23 cellular contexts compared by ENCODE assay signal in genomic region chr4:40294339-40294738, GRCh38. TPM values are rescaled to one million over a fixed set of nuclear protein-coding genes. Genes with fewer than 3 reads are reported as not detected.
DNase-seq lines count a peak whose midpoint lies in the region; FAIRE-seq and TF ChIP-seq lines count a peak whose summit lies in the region.
"Had no signal": no experiment of that assay in that cellular context is flagged by ENCODE, and none has a peak within 500 bp of the region (broad histone marks: within the 10 kb centered on the region; RNA-seq: fewer than 3 reads in every experiment).

No MANE protein-coding gene starts in this region.

- no peaks in the 10 kb centered on the region for H3K27me3 ChIP-seq in small intestine (ENCODE audit: control insufficient read depth in 2 of 2, insufficient read depth in 2 of 2, low read length in 2 of 2)
- H3K27me3 ChIP-seq in testis, result no peaks in the 10 kb centered on the region
- H3K27me3 ChIP-seq: BE2C, BLaER1 had no signal

- peak; percentile 49 for FAIRE-seq in small intestine (lab: Jason Lieb, UNC)
- FAIRE-seq: A549, D721Med, G401.6, GM12878, GM12892, GM18507 had no signal

- no peak for TF ChIP-seq POLR2A in testis (IDR thresholded peaks at IDR 0.05)

- no peaks in the 10 kb centered on the region for H3K36me3 ChIP-seq in HEK293 (ENCODE audit: control insufficient read depth in 2 of 2, insufficient read depth in 1 of 2, low read length in 2 of 2)
- H3K36me3 ChIP-seq in small intestine (ENCODE audit: control insufficient read depth in 2 of 2, insufficient read depth in 2 of 2, low read length in 2 of 2), result no peaks in the 10 kb centered on the region
- no peaks in the 10 kb centered on the region for H3K36me3 ChIP-seq in testis (ENCODE audit: low read depth, missing control alignments)
- H3K36me3 ChIP-seq: BE2C, BLaER1 had no signal

- H3K4me1 ChIP-seq in HEK293 (ENCODE audit: control insufficient read depth, insufficient read depth, low read length) (no peaks in the 10 kb centered on the region), small intestine (ENCODE audit: control insufficient read depth in 2 of 2, insufficient read depth in 1 of 2, low read depth in 1 of 2, low read length in 1 of 2) (no peaks in the 10 kb centered on the region), testis (no peaks in the 10 kb centered on the region)
- H3K4me1 ChIP-seq: BE2C had no signal

- POLR2A ChIA-PET in HEK293 (lab: Yijun Ruan, JAX), result no interaction called here

- DNase-seq in activated effector memory CD4-positive, alpha-beta T cell treated with anti-CD3 and anti-CD28 coated beads, Interleukin-2, amount 50 U/mL, for 16 hours, result peak; percentile 19
- no peak for DNase-seq in activated effector memory CD4-positive, alpha-beta T cell treated with Interleukin-2 at 50 U/mL for 16 hours
- no peak for DNase-seq in small intestine
- DNase-seq in GM03348 (ENCODE audit: low spot score), result no peak
- no peak for DNase-seq in testis
- DNase-seq: AML-193; BE2C; C1 segment of cervical spinal cord; Caco-2; Calu3; CD4-positive, alpha-beta T cell; CD8-positive, alpha-beta T cell; DMS79 treated with DMSO at 0.1 percent for 48 hours; GF-D8 had no signal

- WGBS in small intestine, 3 donors, result 87 to 96% (median 89%) methylated on average over 1 of the region's 1 CpG
- 83 to 85% methylated on average over 1 of the region's 1 CpG for WGBS in testis, 2 donors

- CTCF ChIA-PET in HEK293 (lab: Yijun Ruan, JAX), result no interaction called here

- no peak overlapping the region for H3K27ac ChIP-seq in HEK293 (ENCODE audit: extremely low read depth, low read depth, low read length)
- H3K27ac ChIP-seq in small intestine (ENCODE audit: low read depth in 1 of 2, low read length in 1 of 2), result no peak overlapping the region
- no peak overlapping the region for H3K27ac ChIP-seq in testis
- H3K27ac ChIP-seq: 22Rv1, A549, BLaER1 had no signal

- intact Hi-C loops in testis (cut with DNase I; ENCODE audit: low total_unique reads), result no loop called here

- TF ChIP-seq CTCF in HEK293 (tag by site-specific recombination; IDR thresholded peaks at IDR 0.05) (no peak), testis (IDR thresholded peaks at IDR 0.05) (no peak)

- H3K9me3 ChIP-seq in HEK293 (ENCODE audit: control insufficient read depth, insufficient read depth, low read depth, low read length), result no peaks in the 10 kb centered on the region
- peaks cover 3% of the 10 kb centered on the region for H3K9me3 ChIP-seq in small intestine (ENCODE audit: control insufficient read depth, low read depth)
- H3K9me3 ChIP-seq in testis, result no peaks in the 10 kb centered on the region
- H3K9me3 ChIP-seq: BE2C, Caco-2 had no signal

- no peak overlapping the region for H3K4me3 ChIP-seq in HEK293 (ENCODE audit: low read depth, low read length)
- H3K4me3 ChIP-seq in small intestine (ENCODE audit: low read depth in 1 of 2, low read length in 2 of 2), result no peak overlapping the region
- H3K4me3 ChIP-seq in testis, result no peak overlapping the region
- H3K4me3 ChIP-seq: A549, GM12878 had no signal

TF ChIP-seq in HEK293, 187 proteins besides CTCF, POLR2A, EP300 and RAD21:
- no peak for TF ChIP-seq ZBTB44 (tag by site-specific recombination; IDR thresholded peaks at IDR 0.05)
- TF ChIP-seq ZBTB6 (tag by site-specific recombination; IDR thresholded peaks at IDR 0.05), result peak; percentile 93
TF ChIP-seq in HEK293: peak in this region for 1.

RNA-seq across cellular contexts. Expression of gene CHRNA9, which starts 40.8 kb away (rescaled TPM):
- polyA plus RNA-seq in small intestine (under 1 TPM in 1 of 3 donors, not detected in 2; 0.01 TPM), testis (ENCODE audit: insufficient read depth, low read depth, low replicate concordance) (0.13 TPM)
- total RNA-seq in testis, result under 1 TPM; 0.16 to 0.50 TPM
- total RNA-seq: Caco-2; Calu3; CD4-positive, alpha-beta T cell; GM12878 had no signal
